ENCODE assay signal across 8 cellular contexts in genomic region chr15:67253103-67253502, GRCh38. TPM values are rescaled to one million over a fixed set of nuclear protein-coding genes. Genes with fewer than 3 reads are reported as not detected.
DNase-seq lines count a peak whose midpoint lies in the region; ATAC-seq and TF ChIP-seq lines count a peak whose summit lies in the region.

No MANE protein-coding gene starts in this region.

- no peak for DNase-seq in HFFc6
- DNase-seq in occipital lobe (lab: John Stamatoyannopoulos, UW): no peak
- DNase-seq in NCI-H187 treated with DMSO at 0.1 percent for 48 hours (lab: John Stamatoyannopoulos, UW): no peak
- DNase-seq in GM13976 (ENCODE audit: low spot score): no peak

- peak overlapping the region; percentile 98 for H3K27ac Mint-ChIP-seq in HFFc6
- peak overlapping the region in 3 of 5 experiments; percentile 17 to 41 (median 23) for H3K27ac Mint-ChIP-seq in brain

- H3K4me1 Mint-ChIP-seq in HFFc6 (ENCODE audit: low read depth) (peaks cover 47% of the 10 kb centered on the region), brain (peaks cover 34% of the 10 kb centered on the region)

- in situ Hi-C loops in GM13976 (cut with MboI; ENCODE audit: low sequenced_read_pairs, unreplicated experiment): no loop called here

- ATAC-seq in GM21390 (IDR thresholded peaks at IDR 0.05; ENCODE audit: unreplicated experiment): no peak

- no peaks in the 10 kb centered on the region for H3K9me3 Mint-ChIP-seq in HFFc6
- H3K9me3 Mint-ChIP-seq in brain: peaks cover 0 to 2% (median 0%) of the 10 kb centered on the region in 5 experiments

- TF ChIP-seq CTCF in HFFc6 (IDR thresholded peaks at IDR 0.05) (no peak), brain (conservative IDR thresholded peaks at IDR 0.05) (no peak), GM13976 (IDR thresholded peaks at IDR 0.05; ENCODE audit: borderline replicate concordance, control extremely low read depth, extremely low read depth, insufficient read depth, missing control alignments) (no peak)

- H3K27me3 Mint-ChIP-seq in HFFc6 (ENCODE audit: insufficient read depth) (no peaks in the 10 kb centered on the region; the same call in 1 of the 2 replicates), brain (peaks cover 22% of the 10 kb centered on the region)

- peak overlapping the region; percentile 98 for H3K4me3 Mint-ChIP-seq in HFFc6
- peak overlapping the region; percentile 93 to 100 (median 98) for H3K4me3 Mint-ChIP-seq in brain

- H3K4me1 ChIP-seq in ACC112 (ENCODE audit: control insufficient read depth, insufficient read depth, low read length, unreplicated experiment) (peaks cover 11% of the 10 kb centered on the region), mucosa of rectum (ENCODE audit: control insufficient read depth in 2 of 2, insufficient read depth in 2 of 2, low read length in 2 of 2) (peaks cover 8 to 9% of the 10 kb centered on the region in 2 donors)

- H3K27ac ChIP-seq in ACC112 (ENCODE audit: low read depth, low read length) (peak overlapping the region; percentile 92; the same call in 1 of the 2 replicates), mucosa of rectum (ENCODE audit: low read depth in 2 of 2, low read length in 2 of 2) (peak overlapping the region; percentile 83 to 89)

- H3K36me3 ChIP-seq in ACC112 (ENCODE audit: insufficient read depth, low read length) (no peaks in the 10 kb centered on the region), mucosa of rectum (ENCODE audit: control insufficient read depth in 2 of 2, insufficient read depth in 2 of 2, low read length in 2 of 2) (no peaks in the 10 kb centered on the region)

- H3K79me2 ChIP-seq in ACC112 (ENCODE audit: control insufficient read depth, insufficient read depth, low read length, unreplicated experiment): peaks cover 47% of the 10 kb centered on the region

- no peak overlapping the region for H2AFZ ChIP-seq in ACC112 (ENCODE audit: low read length, unreplicated experiment)

- no peaks in the 10 kb centered on the region for H3K27me3 ChIP-seq in ACC112 (ENCODE audit: insufficient read depth, low read length)
- no peaks in the 10 kb centered on the region for H3K27me3 ChIP-seq in mucosa of rectum (ENCODE audit: control insufficient read depth in 2 of 2, insufficient read depth in 2 of 2, low read length in 2 of 2)

- peak overlapping the region in 1 of 2 donors; percentile 96 for H3K9ac ChIP-seq in mucosa of rectum (ENCODE audit: low read depth in 1 of 2, low read length in 2 of 2)

- H3K36me3 Mint-ChIP-seq in HFFc6 (ENCODE audit: low read depth) (peaks cover 6% of the 10 kb centered on the region; the same call in 1 of the 2 replicates), brain (peaks cover 5% of the 10 kb centered on the region)

- no peaks in the 10 kb centered on the region for H3K9me3 ChIP-seq in mucosa of rectum (ENCODE audit: control insufficient read depth in 2 of 2, low read length in 2 of 2)

- H3K4me3 ChIP-seq in ACC112 (ENCODE audit: low read depth, low read length) (peak overlapping the region; percentile 98), mucosa of rectum (ENCODE audit: low read length in 2 of 2) (peak overlapping the region; percentile 98 to 99)

RNA-seq across cellular contexts. Expression of gene AAGAB, which starts 1.4 kb away (rescaled TPM):
- 10 to 100 TPM; 41.0 to 45.7 (median 42.0) TPM for total RNA-seq in HFFc6 (2021; fragmentation: NEBNext Ultra II Directional; extraction: Animal tissue kit (Norgen Biotek cat#: 25700))
- polyA plus RNA-seq in brain (ENCODE audit: insufficient read depth, low read depth, low replicate concordance): 29.4 TPM
- total RNA-seq in occipital lobe: 29.9 TPM

RNA-seq across cellular contexts. Expression of gene IQCH, which starts 1.5 kb away (rescaled TPM):
- total RNA-seq in HFFc6 (2021; fragmentation: NEBNext Ultra II Directional; extraction: Animal tissue kit (Norgen Biotek cat#: 25700)): 1 to 10 TPM; 1.1 to 2.2 (median 1.5) TPM
- 3.9 TPM for polyA plus RNA-seq in brain (ENCODE audit: insufficient read depth, low read depth, low replicate concordance)
- 2.8 TPM for total RNA-seq in occipital lobe
